Comparison of ENCODE assay signal across 8 cellular contexts in genomic region chr6:110537208-110538123, GRCh38.
DNase-seq lines count a peak whose midpoint lies in the region; ATAC-seq and TF ChIP-seq lines count a peak whose summit lies in the region.

No MANE protein-coding gene starts in this region.

- TF ChIP-seq CTCF in mammary epithelial cell (conservative IDR thresholded peaks at IDR 0.05 in 1 of 2, IDR thresholded peaks at IDR 0.05 in 1 of 2; ENCODE audit: extremely low read depth in 1 of 2, insufficient read depth in 1 of 2, low read depth in 1 of 2, low read length in 2 of 2) = no peak
- TF ChIP-seq CTCF in mucosa of descending colon (IDR thresholded peaks at IDR 0.05) = no peak
- no peak for TF ChIP-seq CTCF in GM13976 (IDR thresholded peaks at IDR 0.05; ENCODE audit: borderline replicate concordance, control extremely low read depth, extremely low read depth, insufficient read depth, missing control alignments)

- 49% methylated on average over 8 of the region's 8 CpGs for WGBS in mammary epithelial cell (ENCODE audit: low coverage, missing lambda C conversion rate)

- no peaks in the 10 kb centered on the region for H3K79me2 ChIP-seq in mammary epithelial cell (ENCODE audit: insufficient read depth, low read length)

- peak overlapping the region; percentile 87 for H3K27ac ChIP-seq in mammary epithelial cell (ENCODE audit: insufficient read depth, low read depth, low read length)

- DNase-seq in ELR (ENCODE audit: low read depth) (peak; percentile 99), NCI-H2107 (lab: John Stamatoyannopoulos, UW) (peak; percentile 27), mammary epithelial cell (peak; percentile 99), mucosa of descending colon (no peak), GM13976 (ENCODE audit: low spot score) (no peak), NCI-H82 (lab: John Stamatoyannopoulos, UW) (no peak)
- no peak for DNase-seq in activated CD4-positive, alpha-beta T cell treated with anti-CD3 and anti-CD28 coated beads, Interleukin-2, amount 50 U/mL, for 1 hour

- CTCF ChIA-PET in mammary epithelial cell (lab: Charles Lee; ENCODE audit: low non-redundant PET) = no interaction called here

- dilution Hi-C loops in mammary epithelial cell (cut with HindIII; ENCODE audit: low sequenced_read_pairs) = loop anchor here (5.0 to 10.0 kb wide), 4 partner anchors 140 to 447 kb away; partner anchors contain the start of genes GTF3C6 and RPF2

- intact Hi-C loops in mammary epithelial cell (cut with micrococcal nuclease) (no loop called here), mucosa of descending colon (cut with DNase I, micrococcal nuclease) (no loop called here)

- no TSS peak for BruUV-seq in mammary epithelial cell (replicated peaks; lab: Mats Ljungman, UMichigan)

- in situ Hi-C loops in mammary epithelial cell (cut with MboI; ENCODE audit: low sequenced_read_pairs in 2 of 2) (loop anchor here in 1 of 2 donors (10.0 kb wide), 1 partner anchor 337 kb away; the partner anchor contains the start of gene AMD1), GM13976 (cut with MboI; ENCODE audit: low sequenced_read_pairs, unreplicated experiment) (loop anchor here (25.0 kb wide), 1 partner anchor 675 kb away; no protein-coding TSS in a partner anchor)

- H2AFZ ChIP-seq in mammary epithelial cell (ENCODE audit: low read depth, low read length) = peak overlapping the region; percentile 53

- no peaks in the 10 kb centered on the region for H3K27me3 ChIP-seq in mammary epithelial cell (ENCODE audit: insufficient read depth, low read length)

- peaks cover 23% of the 10 kb centered on the region for H3K4me1 ChIP-seq in mammary epithelial cell (ENCODE audit: insufficient read depth, low read length)
- no peaks in the 10 kb centered on the region for H3K4me1 ChIP-seq in mucosa of descending colon (ENCODE audit: low read depth)

- H3K4me3 ChIP-seq in mammary epithelial cell (replicated peaks in 1 of 3; ENCODE audit: insufficient read depth in 1 of 3, low read depth in 2 of 3, low read length in 3 of 3) (no peak overlapping the region), mucosa of descending colon (no peak overlapping the region)

- peak overlapping the region; percentile 43 for H3K4me2 ChIP-seq in mammary epithelial cell (ENCODE audit: insufficient read depth, low read depth, low read length)

- peak overlapping the region; percentile 32 for H3K9ac ChIP-seq in mammary epithelial cell (ENCODE audit: insufficient read depth, low read length)

- no peaks in the 10 kb centered on the region for H4K20me1 ChIP-seq in mammary epithelial cell (ENCODE audit: insufficient read depth, low read length)

- peaks cover 21% of the 10 kb centered on the region for H3K9me3 ChIP-seq in mammary epithelial cell (replicated peaks; ENCODE audit: insufficient read depth, low read length)
- peaks cover 3% of the 10 kb centered on the region for H3K9me3 ChIP-seq in mucosa of descending colon

- H3K36me3 ChIP-seq in mammary epithelial cell (ENCODE audit: insufficient read depth, low read length) = no peaks in the 10 kb centered on the region
- H3K36me3 ChIP-seq in mucosa of descending colon (ENCODE audit: low read depth) = no peaks in the 10 kb centered on the region

- ATAC-seq in mucosa of descending colon = peak; percentile 93
- no peak for ATAC-seq in GM18517 (IDR thresholded peaks at IDR 0.05; ENCODE audit: unreplicated experiment)

Comparison
In these comparisons a context has a peak if more than half of its experiments do, and no peak if none do; other contexts are left out.
1. DNase-seq: peak in ELR (single experiment), NCI-H2107 (single experiment) and mammary epithelial cell (single experiment); none in mucosa of descending colon (0 of 3), GM13976 (single experiment), activated CD4-positive, alpha-beta T cell treated with anti-CD3 and anti-CD28 coated beads, Interleukin-2, amount 50 U/mL, for 1 hour (single experiment) and NCI-H82 (single experiment).